8 cellular contexts compared by ENCODE assay signal in the genomic region with DNA sequence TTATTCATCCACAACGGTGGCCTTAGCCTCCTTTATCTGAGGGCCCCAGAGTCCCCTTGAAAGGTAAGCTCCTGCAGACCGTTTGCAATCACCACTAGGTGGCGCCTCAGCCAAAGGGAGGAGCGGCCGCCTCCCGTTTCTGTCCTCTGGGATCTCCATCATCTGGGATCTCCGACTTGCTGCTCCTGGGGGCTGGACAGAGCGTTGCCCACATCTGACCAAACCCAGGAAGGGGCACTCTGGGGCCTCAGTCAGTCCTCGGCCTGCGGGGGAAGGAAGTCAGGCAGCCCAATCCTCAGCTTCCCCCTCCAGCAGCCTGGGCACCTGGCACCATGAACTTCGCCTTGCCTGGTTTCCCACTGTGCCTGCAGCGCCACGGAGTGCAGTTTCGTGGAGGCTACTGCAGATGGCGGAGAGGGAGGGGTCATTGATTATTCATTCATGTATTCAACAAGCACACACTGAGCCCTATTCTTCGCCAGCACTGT. TPM values are rescaled to one million over a fixed set of nuclear protein-coding genes. Genes with fewer than 3 reads are reported as not detected.
DNase-seq lines count a peak whose midpoint lies in the region; ATAC-seq and TF ChIP-seq lines count a peak whose summit lies in the region.

No MANE protein-coding gene starts in this region.

- POLR2A ChIA-PET in BJ (lab: Charles Lee): no interaction called here

- ATAC-seq in HG02970 (IDR thresholded peaks at IDR 0.05; ENCODE audit: low FRiP score, unreplicated experiment): no peak

- no peak overlapping the region for H2BK120ac ChIP-seq in mesendoderm (ENCODE audit: low read depth, low read length)

- no peak overlapping the region for H3K56ac ChIP-seq in mesendoderm (ENCODE audit: low read length)

- H3K79me2 ChIP-seq in mesendoderm (ENCODE audit: control insufficient read depth, insufficient read depth, low read length): no peaks in the 10 kb centered on the region

- CTCF ChIA-PET in BJ (lab: Yijun Ruan, JAX): interaction anchor here (0.5 to 24.5 kb wide), 45 partner anchors 9 to 850 kb away, joined by 3 to 1245 read pairs (median 4); partner anchors contain the start of gene SYT13

- H3K4me2 ChIP-seq in mesendoderm (ENCODE audit: low read length): no peak overlapping the region

- peaks cover 4% of the 10 kb centered on the region for H3K4me1 ChIP-seq in mesendoderm (ENCODE audit: control insufficient read depth, low read depth, low read length)

- H3K27ac ChIP-seq in mesendoderm (ENCODE audit: low read depth, low read length): no peak overlapping the region

- H2BK5ac ChIP-seq in mesendoderm (ENCODE audit: low read length): no peak overlapping the region

- no peak overlapping the region for H3K18ac ChIP-seq in mesendoderm (ENCODE audit: low read length)

- H3K4me3 ChIP-seq in BJ (ENCODE audit: low read depth, low read length) (no peak overlapping the region), mesendoderm (ENCODE audit: low read length) (no peak overlapping the region)

- H2AK5ac ChIP-seq in mesendoderm (ENCODE audit: low read length): no peak overlapping the region

- no CpG with 5 or more reads among the region's 16 CpGs for WGBS in mesendoderm (ENCODE audit: extremely low coverage, insufficient coverage, low lambda C conversion rate)

- H3K27me3 ChIP-seq in BJ (ENCODE audit: control insufficient read depth, insufficient read depth, low read length): no peaks in the 10 kb centered on the region; the same call in 1 of the 2 replicates
- H3K27me3 ChIP-seq in mesendoderm (ENCODE audit: insufficient read depth, low read length, poor library complexity): no peaks in the 10 kb centered on the region

- H4K5ac ChIP-seq in mesendoderm (ENCODE audit: low read length): no peak overlapping the region

- H2BK15ac ChIP-seq in mesendoderm (replicated peaks; ENCODE audit: low read depth): no peak overlapping the region

- H3K36me3 ChIP-seq in BJ (ENCODE audit: control insufficient read depth, insufficient read depth, low read length) (no peaks in the 10 kb centered on the region), mesendoderm (ENCODE audit: control insufficient read depth, insufficient read depth, low read length) (no peaks in the 10 kb centered on the region)

- no peak overlapping the region for H3K9ac ChIP-seq in mesendoderm (ENCODE audit: low read length)

- no peak for DNase-seq in BJ (ENCODE audit: low read depth)
- peak; percentile 9 for DNase-seq in GOT3 (lab: John Stamatoyannopoulos, UW)
- DNase-seq in NCI-H446 (lab: John Stamatoyannopoulos, UW): peak; percentile 70 to 86
- peak; percentile 66 to 71 for DNase-seq in activated CD4-positive, alpha-beta T cell treated with anti-CD3 and anti-CD28 coated beads, Interleukin-2, amount 50 U/mL, for 48 hours
- DNase-seq in effector CD4-positive, alpha-beta T cell: peak; percentile 53
- peak; percentile 91 for DNase-seq in mesendoderm
- DNase-seq in stimulated activated CD8-positive, alpha-beta memory T cell treated with anti-CD3 and anti-CD28 coated beads, Interleukin-7, amount 100 ng/mL, for 24 hours (ENCODE audit: low read depth): peak; percentile 25

- no peak overlapping the region for H3K23ac ChIP-seq in mesendoderm (ENCODE audit: low read length)

- no peaks in the 10 kb centered on the region for H3K79me1 ChIP-seq in mesendoderm (ENCODE audit: low read length)

- TF ChIP-seq CTCF in BJ (IDR thresholded peaks at IDR 0.05; ENCODE audit: insufficient read depth, low read depth, low read length): peak; percentile 92

- H3K4ac ChIP-seq in mesendoderm (ENCODE audit: low read depth, low read length): no peak overlapping the region

- no peak overlapping the region for H4K8ac ChIP-seq in mesendoderm (ENCODE audit: low read depth, low read length)

RNA-seq across cellular contexts. Expression of gene TP53I11, which starts 23.5 kb away (rescaled TPM):
- 22.2 and 29.6 TPM in 2 replicates for polyA plus RNA-seq in BJ (2011; rRNA removed)
- polyA minus RNA-seq in BJ (2011; rRNA and poly(A)+ RNA removed): 33.5 and 40.1 TPM in 2 replicates
- 23.1 TPM for polyA plus RNA-seq in mesendoderm (2013, experiment 1 of 2)
- 24.6 TPM for polyA plus RNA-seq in mesendoderm (2013, experiment 2 of 2)
